In the genomic region with DNA sequence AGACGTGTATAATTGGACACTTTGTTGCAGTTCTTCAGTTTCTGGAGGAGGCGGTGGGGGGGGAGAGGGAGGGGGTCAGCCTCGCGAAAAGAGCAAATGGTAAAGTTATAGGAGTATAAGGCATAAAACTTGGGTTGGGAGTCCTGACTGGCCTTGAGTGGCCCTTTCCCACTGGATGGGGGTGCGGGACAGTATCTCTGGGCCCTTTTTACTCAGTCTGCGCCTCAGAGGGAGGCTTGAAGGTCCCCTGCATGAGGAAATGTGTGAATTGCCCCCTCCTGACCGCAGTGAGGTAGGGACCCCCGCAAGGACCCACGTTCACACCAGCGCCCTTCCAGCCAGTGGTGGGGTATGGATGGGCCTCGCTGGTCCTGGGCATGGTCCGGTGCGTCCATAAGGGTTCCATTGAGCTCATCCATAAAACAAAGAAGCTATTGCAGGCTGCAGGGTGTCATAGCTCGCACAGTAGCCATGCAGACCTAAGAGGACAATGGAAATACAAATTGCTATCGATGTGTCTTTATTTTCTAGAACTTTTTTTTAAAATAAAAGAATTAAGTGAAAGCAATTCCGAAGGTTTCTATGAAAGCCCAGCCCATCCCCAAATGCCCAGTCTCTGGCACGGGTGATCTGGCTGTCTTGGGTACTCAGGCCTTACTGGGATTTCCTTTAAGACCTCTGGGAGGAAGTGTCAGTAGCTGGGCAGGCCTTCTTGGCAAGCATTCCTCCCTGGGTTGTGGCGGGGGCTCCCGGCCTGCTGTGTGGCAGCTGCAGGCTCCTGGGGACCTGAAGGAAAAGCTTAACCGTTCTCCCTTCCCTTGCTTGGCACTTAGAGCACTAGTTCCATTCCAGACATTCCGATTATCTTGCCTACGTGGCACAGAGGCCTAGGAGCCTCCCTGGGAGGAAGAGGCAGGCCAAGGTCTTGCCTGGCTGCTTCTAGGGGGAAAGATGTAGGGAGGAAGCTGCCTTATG, we compare ENCODE assay signal across 9 cellular contexts. TPM values are rescaled to one million over a fixed set of nuclear protein-coding genes. Genes with fewer than 3 reads are reported as not detected.
DNase-seq lines count a peak whose midpoint lies in the region; ATAC-seq and TF ChIP-seq lines count a peak whose summit lies in the region.
"Had no signal": no experiment of that assay in that cellular context is flagged by ENCODE, and none has a peak within 500 bp of the region (broad histone marks: within the 10 kb centered on the region; RNA-seq: fewer than 3 reads in every experiment).

No MANE protein-coding gene starts in this region.

- peak; percentile 51 for DNase-seq in AG20443 (ENCODE audit: low spot score)
- peak; percentile 54 for DNase-seq in SK-MEL-5 (ENCODE audit: low read depth, low spot score)
- peak; percentile 89 for DNase-seq in osteocyte (ENCODE audit: extremely low spot score, unreplicated experiment)
- DNase-seq in stimulated activated naive CD4-positive, alpha-beta T cell (lab: John Stamatoyannopoulos, UW), result no peak
- DNase-seq: activated CD4-positive, alpha-beta T cell treated with anti-CD3 and anti-CD28 coated beads for 1 hour had no signal

- peaks cover 32% of the 10 kb centered on the region for H3K4me1 Mint-ChIP-seq in osteocyte (ENCODE audit: unreplicated experiment)

- H3K27me3 Mint-ChIP-seq in osteocyte (ENCODE audit: unreplicated experiment), result no peaks in the 10 kb centered on the region

- no peaks in the 10 kb centered on the region for H3K9me3 ChIP-seq in gastroesophageal sphincter

- peaks cover 0 to 35% (median 13%) of the 10 kb centered on the region in 3 donors for H3K4me1 ChIP-seq in gastroesophageal sphincter

- H3K36me3 ChIP-seq in gastroesophageal sphincter, result peaks cover 0 to 31% of the 10 kb centered on the region in 2 donors

- ATAC-seq in gastroesophageal sphincter, result peak; percentile 3
- ATAC-seq in GM18870 (IDR thresholded peaks at IDR 0.05; ENCODE audit: unreplicated experiment), result no peak
- ATAC-seq in HG03571 (IDR thresholded peaks at IDR 0.05; ENCODE audit: unreplicated experiment), result no peak
- no peak for ATAC-seq in GM18861 (IDR thresholded peaks at IDR 0.05; ENCODE audit: unreplicated experiment)

- TF ChIP-seq EP300 in gastroesophageal sphincter (IDR thresholded peaks at IDR 0.05), result no peak

- peak overlapping the region; percentile 2 to 90 (median 88) for H3K27ac ChIP-seq in gastroesophageal sphincter

- TF ChIP-seq CTCF in gastroesophageal sphincter (IDR thresholded peaks at IDR 0.05) (no peak), osteocyte (IDR thresholded peaks at IDR 0.05) (no peak)

- peak overlapping the region; percentile 78 to 82 for H3K4me3 ChIP-seq in gastroesophageal sphincter

- peaks cover 21% of the 10 kb centered on the region for H3K27me3 ChIP-seq in gastroesophageal sphincter

- peaks cover 34% of the 10 kb centered on the region for H3K36me3 Mint-ChIP-seq in osteocyte (ENCODE audit: unreplicated experiment)

- no peak for TF ChIP-seq POLR2A in gastroesophageal sphincter (IDR thresholded peaks at IDR 0.05)

- peak overlapping the region; percentile 89 for H3K4me3 Mint-ChIP-seq in osteocyte (ENCODE audit: unreplicated experiment)

- in situ Hi-C loops in SK-MEL-5 (cut with HindIII; ENCODE audit: low pct_unique_long_range_greater_than_20kb, low sequenced_read_pairs), result no loop called here

- H3K9me3 Mint-ChIP-seq in osteocyte (ENCODE audit: unreplicated experiment), result no peaks in the 10 kb centered on the region

- peak overlapping the region; percentile 94 for H3K27ac Mint-ChIP-seq in osteocyte (ENCODE audit: unreplicated experiment)

- WGBS in gastroesophageal sphincter (ENCODE audit: low coverage in 1 of 2), 2 donors, result 18 to 28% methylated on average over 8 to 10 of the region's 22 CpGs

RNA-seq across cellular contexts. Expression of a gene that starts 1.4 kb away (rescaled TPM):
- total RNA-seq in SK-MEL-5 (2014; rRNA removed; shearing (Covaris generic)), result 38.1 and 39.0 TPM in 2 replicates
- polyA plus RNA-seq in SK-MEL-5 (2015; cell fraction: cytosol; rRNA removed), result 22.6 and 33.3 TPM in 2 replicates
- 9.0 and 13.5 TPM in 2 replicates for polyA plus RNA-seq in SK-MEL-5 (2015; cell fraction: nucleus; rRNA removed)
- total RNA-seq in gastroesophageal sphincter, result 1 to 10 TPM; 2.3 to 4.7 (median 3.7) TPM
- 181 and 189 TPM in 2 replicates for total RNA-seq in osteocyte

Comparison
In these comparisons a context has a peak if more than half of its experiments do, and no peak if none do; other contexts are left out.
1. DNase-seq: peak in AG20443 (single experiment), SK-MEL-5 (single experiment) and osteocyte (single experiment); none in stimulated activated naive CD4-positive, alpha-beta T cell (0 of 6).